ENCODE assay signal across 23 cellular contexts in genomic region chr5:176702952-176703641, GRCh38. TPM values are rescaled to one million over a fixed set of nuclear protein-coding genes. Genes with fewer than 3 reads are reported as not detected.
DNase-seq lines count a peak whose midpoint lies in the region; ATAC-seq and TF ChIP-seq lines count a peak whose summit lies in the region.
"Had no signal": no experiment of that assay in that cellular context is flagged by ENCODE, and none has a peak within 500 bp of the region (broad histone marks: within the 10 kb centered on the region; RNA-seq: fewer than 3 reads in every experiment).

No MANE protein-coding gene starts in this region.

- no peaks in the 10 kb centered on the region for H3K79me2 ChIP-seq in GM23338 (replicated peaks; ENCODE audit: insufficient read depth)
- H3K79me2 ChIP-seq in neural progenitor cell (ENCODE audit: low read depth), result no peaks in the 10 kb centered on the region

- no peak overlapping the region for H3K27ac ChIP-seq in GM23338 (ENCODE audit: low read depth)
- H3K27ac ChIP-seq in neural progenitor cell, result no peak overlapping the region
- H3K27ac ChIP-seq: BLaER1 had no signal

- H3K4me3 ChIP-seq in GM23338 (no peak overlapping the region), neural progenitor cell (no peak overlapping the region)
- H3K4me3 ChIP-seq: BLaER1, GM12878 had no signal

- no peak for DNase-seq in GM23338 (ENCODE audit: low spot score)
- DNase-seq in WTC11 (ENCODE audit: low spot score), result no peak
- DNase-seq in neural progenitor cell (ENCODE audit: low spot score), result no peak
- DNase-seq in HPDE6-E6E7 (ENCODE audit: extremely low spot score), result no peak
- no peak for DNase-seq in activated CD8-positive, alpha-beta memory T cell treated with anti-CD3 and anti-CD28 coated beads, Interleukin-2, amount 50 U/mL, for 48 hours
- no peak for DNase-seq in left ventricle myocardium superior
- DNase-seq: 8988T; ACHN; BE2C; CD4-positive, alpha-beta memory T cell; CD4-positive, CD25-positive, alpha-beta regulatory T cell; CD8-positive, alpha-beta memory T cell; COR-L47; DMS 273 treated with DMSO at 0.1 percent for 48 hours; DMS153; DMS53; DMS79; DND-41; EL; GDM1 had no signal

- peaks cover 11% of the 10 kb centered on the region for H3K27me3 Mint-ChIP-seq in GM23338 (ENCODE audit: insufficient read depth, low read depth, poor library complexity)
- no peaks in the 10 kb centered on the region; the same call in 1 of the 2 replicates for H3K27me3 Mint-ChIP-seq in WTC11 (ENCODE audit: low read depth)
- H3K27me3 Mint-ChIP-seq in neural progenitor cell (ENCODE audit: insufficient read depth, low read depth), result peaks cover 16% of the 10 kb centered on the region

- no peak overlapping the region for H3K27ac Mint-ChIP-seq in GM23338
- H3K27ac Mint-ChIP-seq in WTC11, result peak overlapping the region; percentile 65; the same call in 1 of the 2 replicates
- H3K27ac Mint-ChIP-seq in neural progenitor cell, result no peak overlapping the region
- H3K27ac Mint-ChIP-seq: CD14-positive monocyte; CD4-positive, alpha-beta memory T cell; CD4-positive, CD25-positive, alpha-beta regulatory T cell; CD8-positive, alpha-beta memory T cell had no signal

- H4K20me1 ChIP-seq in GM23338 (replicated peaks; ENCODE audit: insufficient read depth) (no peaks in the 10 kb centered on the region), neural progenitor cell (ENCODE audit: low read depth) (no peaks in the 10 kb centered on the region)
- H4K20me1 ChIP-seq: BLaER1 had no signal

- peaks cover 30% of the 10 kb centered on the region for H3K4me1 Mint-ChIP-seq in GM23338
- H3K4me1 Mint-ChIP-seq in WTC11, result peaks cover 37% of the 10 kb centered on the region
- peaks cover 30% of the 10 kb centered on the region for H3K4me1 Mint-ChIP-seq in neural progenitor cell
- H3K4me1 Mint-ChIP-seq: CD14-positive monocyte; CD4-positive, CD25-positive, alpha-beta regulatory T cell; CD8-positive, alpha-beta memory T cell had no signal

- H3K4me3 Mint-ChIP-seq in GM23338, result no peak overlapping the region
- no peak overlapping the region for H3K4me3 Mint-ChIP-seq in WTC11
- peak overlapping the region; percentile 0 for H3K4me3 Mint-ChIP-seq in neural progenitor cell
- H3K4me3 Mint-ChIP-seq: CD14-positive monocyte; CD4-positive, alpha-beta memory T cell; CD4-positive, CD25-positive, alpha-beta regulatory T cell; CD8-positive, alpha-beta memory T cell had no signal

- no peak overlapping the region for H3K9ac ChIP-seq in neural progenitor cell
- H3K9ac ChIP-seq: BLaER1 had no signal

- H3K36me3 Mint-ChIP-seq in GM23338 (ENCODE audit: low read depth) (no peaks in the 10 kb centered on the region), WTC11 (no peaks in the 10 kb centered on the region), neural progenitor cell (no peaks in the 10 kb centered on the region)
- H3K36me3 Mint-ChIP-seq: CD14-positive monocyte; CD4-positive, alpha-beta memory T cell; CD4-positive, CD25-positive, alpha-beta regulatory T cell; CD8-positive, alpha-beta memory T cell had no signal

- CTCF ChIA-PET in WTC11 (lab: Charles Lee), result interaction anchor here (0.9 to 14.2 kb wide), 2 partner anchors 44 to 65 kb away, joined by 4 to 233 read pairs; no protein-coding TSS in a partner anchor

- H3K9me3 ChIP-seq in neural progenitor cell (ENCODE audit: low read depth), result no peaks in the 10 kb centered on the region
- H3K9me3 ChIP-seq: BE2C, BLaER1 had no signal

- H3K4me1 ChIP-seq in GM23338 (ENCODE audit: insufficient read depth), result peaks cover 27% of the 10 kb centered on the region
- H3K4me1 ChIP-seq in neural progenitor cell, result peaks cover 31% of the 10 kb centered on the region
- H3K4me1 ChIP-seq: BE2C, BLaER1 had no signal

- H3K9me2 ChIP-seq in GM23338 (ENCODE audit: insufficient read depth), result no peaks in the 10 kb centered on the region

- H2AFZ ChIP-seq in GM23338, result peak overlapping the region; percentile 88
- H2AFZ ChIP-seq in neural progenitor cell (replicated peaks), result no peak overlapping the region

- H3K4me2 ChIP-seq in GM23338, result no peak overlapping the region
- H3K4me2 ChIP-seq in neural progenitor cell, result no peak overlapping the region
- H3K4me2 ChIP-seq: BLaER1 had no signal

- no peak for TF ChIP-seq CTCF in GM23338 (conservative IDR thresholded peaks at IDR 0.05; ENCODE audit: low read depth in 2 of 2)
- no peak for TF ChIP-seq CTCF in WTC11 (IDR thresholded peaks at IDR 0.05)
- no peak for TF ChIP-seq CTCF in neural progenitor cell (IDR thresholded peaks at IDR 0.05)

- H3K27me3 ChIP-seq in GM23338 (ENCODE audit: insufficient read depth), result no peaks in the 10 kb centered on the region
- H3K27me3 ChIP-seq in neural progenitor cell, result no peaks in the 10 kb centered on the region
- H3K27me3 ChIP-seq: BE2C had no signal

- H3F3A ChIP-seq in GM23338 (replicated peaks; ENCODE audit: low read depth) (peaks cover 3% of the 10 kb centered on the region; the same call in 1 of the 2 replicates), neural progenitor cell (ENCODE audit: low read depth) (peaks cover 14% of the 10 kb centered on the region)

- no peaks in the 10 kb centered on the region; the same call in 2 of the 3 replicates for H3K9me3 Mint-ChIP-seq in GM23338
- H3K9me3 Mint-ChIP-seq in WTC11, result no peaks in the 10 kb centered on the region
- no peaks in the 10 kb centered on the region for H3K9me3 Mint-ChIP-seq in neural progenitor cell
- H3K9me3 Mint-ChIP-seq: CD14-positive monocyte; CD8-positive, alpha-beta memory T cell had no signal

- ATAC-seq in GM23338 (no peak; the same call in 2 of the 3 replicates), WTC11 (no peak), left ventricle myocardium superior (no peak)
- ATAC-seq: GM12878 had no signal

- POLR2A ChIA-PET in WTC11 (lab: Charles Lee), result no interaction called here

- no peaks in the 10 kb centered on the region for H3K36me3 ChIP-seq in GM23338 (ENCODE audit: insufficient read depth)
- no peaks in the 10 kb centered on the region for H3K36me3 ChIP-seq in neural progenitor cell
- H3K36me3 ChIP-seq: BE2C, BLaER1 had no signal

- intact Hi-C loops in left ventricle myocardium superior (cut with micrococcal nuclease), result no loop called here

TF ChIP-seq in GM23338, 12 proteins besides CTCF, POLR2A, EP300 and RAD21 (continues in another document):
- TF ChIP-seq POLR2AphosphoS5 (IDR thresholded peaks at IDR 0.05; ENCODE audit: low read depth) (no peak), EZH2 (IDR thresholded peaks at IDR 0.05; ENCODE audit: low read depth, unreplicated experiment) (no peak), ETS1 (IDR thresholded peaks at IDR 0.05) (no peak)

TF ChIP-seq in WTC11, 78 proteins besides CTCF, POLR2A, EP300 and RAD21:
- no peak for TF ChIP-seq IRF1 (CRISPR knock-in tag; IDR thresholded peaks at IDR 0.05)
- TF ChIP-seq ZBTB43 (CRISPR knock-in tag; IDR thresholded peaks at IDR 0.05), result no peak
- no peak for TF ChIP-seq NR3C1 (CRISPR knock-in tag; conservative IDR thresholded peaks at IDR 0.05; ENCODE audit: low read depth)
- no peak for TF ChIP-seq FOXP1 (CRISPR knock-in tag; IDR thresholded peaks at IDR 0.05; ENCODE audit: borderline replicate concordance)
TF ChIP-seq in WTC11: peak in this region for 0.

RNA-seq across cellular contexts. Expression of gene TSPAN17, which starts 55.8 kb away (rescaled TPM):
- 51.0 and 52.1 TPM in 2 replicates for total RNA-seq in GM23338 (2014; rRNA removed; shearing (Covaris generic))
- polyA plus RNA-seq in GM23338 (2016; fragmentation: Nextera tagmentation; extraction: Ambion mirVana), result 11.7 TPM in 2 replicates
- total RNA-seq in WTC11 (2021) (45.7 to 47.8 TPM (median 46.1 TPM) in 3 replicates), neural progenitor cell (ENCODE audit: low replicate concordance) (25.9 and 51.7 TPM in 2 replicates), left ventricle myocardium superior (31.7 TPM)
